ENCODE assay signal across 18 cellular contexts in genomic region chr22:20208713-20209310, GRCh38. TPM values are rescaled to one million over a fixed set of nuclear protein-coding genes. Genes with fewer than 3 reads are reported as not detected.
"Had no signal": no experiment of that assay in that cellular context is flagged by ENCODE, and none has a peak within 500 bp of the region (broad histone marks: within the 10 kb centered on the region; RNA-seq: fewer than 3 reads in every experiment).

No MANE protein-coding gene starts in this region.

- H3K27me3 Mint-ChIP-seq: activated CD4-positive, alpha-beta T cell treated with anti-CD3 and anti-CD28 coated beads, Interleukin-2, amount 10 ng/mL, durations not matched to agents 24 days and 14 days had no signal

- H3K9me3 ChIP-seq: left ventricle myocardium inferior, transverse colon had no signal

- DNase-seq: activated CD4-positive, alpha-beta T cell treated with anti-CD3 and anti-CD28 coated beads, Interleukin-2, amount 10 ng/mL, durations not matched to agents 24 days and 14 days; activated CD4-positive, CD25-positive, alpha-beta regulatory T cell; activated CD8-positive, alpha-beta memory T cell treated with anti-CD3 and anti-CD28 coated beads, Interleukin-2, amount 50 U/mL, for 4 hours; activated CD8-positive, alpha-beta T cell treated with anti-CD3 and anti-CD28 coated beads, Interleukin-2, amount 10 ng/mL, durations not matched to agents 7 days and 5 days; activated naive CD4-positive, alpha-beta T cell treated with anti-CD3 and anti-CD28 coated beads, Interleukin-2, amount 50 U/mL, for 16 hours; left ventricle myocardium inferior; natural killer cell; stimulated activated CD4-positive, alpha-beta T cell treated with anti-CD3 and anti-CD28 coated beads, Interleukin-15, amount 100 ng/mL, for 24 hours; stimulated activated CD4-positive, alpha-beta T cell treated with anti-CD3 and anti-CD28 coated beads, Interleukin-4, amount 100 ng/mL, for 1 hour; stimulated activated naive CD4-positive, alpha-beta T cell treated with Interleukin-2 at 50 U/mL for 16 hours; substantia nigra; transverse colon had no signal

- H3K27ac ChIP-seq: left ventricle myocardium inferior, transverse colon had no signal

- H3K9me3 Mint-ChIP-seq: activated CD4-positive, alpha-beta T cell treated with anti-CD3 and anti-CD28 coated beads, Interleukin-2, amount 10 ng/mL, durations not matched to agents 24 days and 14 days; natural killer cell; T-helper 1 cell treated with Interleukin-12 subunit alpha and Interleukin-12 subunit beta and Interleukin-4 antibody, amounts not matched to agents 30 μg/mL and 1 μg/mL, for 36 hours had no signal

- FAIRE-seq: colon, keratinocyte had no signal

- H3K27me3 ChIP-seq: transverse colon had no signal

- H3K4me3 ChIP-seq: left ventricle myocardium inferior, transverse colon had no signal

- H3K36me3 ChIP-seq: left ventricle myocardium inferior, transverse colon had no signal

- H3K27ac Mint-ChIP-seq: T-helper 1 cell treated with Interleukin-12 subunit alpha and Interleukin-12 subunit beta and Interleukin-4 antibody, amounts not matched to agents 30 μg/mL and 1 μg/mL, for 36 hours had no signal

- ATAC-seq: activated CD8-positive, alpha-beta T cell treated with anti-CD3 and anti-CD28 coated beads, Interleukin-2, amount 10 ng/mL, durations not matched to agents 7 days and 5 days; esophagus mucosa; natural killer cell had no signal

- H3K36me3 Mint-ChIP-seq: natural killer cell had no signal

RNA-seq across cellular contexts. Expression of gene CCDC188, which starts 58.0 kb away (rescaled TPM):
- total RNA-seq: activated CD4-positive, alpha-beta T cell treated with anti-CD3 and anti-CD28 coated beads, Interleukin-2, amount 10 ng/mL, durations not matched to agents 24 days and 14 days; activated CD8-positive, alpha-beta T cell treated with anti-CD3 and anti-CD28 coated beads, Interleukin-2, amount 10 ng/mL, durations not matched to agents 7 days and 5 days; left ventricle myocardium inferior; mononuclear cell; skeletal muscle tissue had no signal
- polyA plus RNA-seq: keratinocyte had no signal
